ENCODE assay signal across 8 cellular contexts in genomic region chr12:26114720-26115406, GRCh38. TPM values are rescaled to one million over a fixed set of nuclear protein-coding genes. Genes with fewer than 3 reads are reported as not detected.
DNase-seq lines count a peak whose midpoint lies in the region; ATAC-seq and TF ChIP-seq lines count a peak whose summit lies in the region.

No MANE protein-coding gene starts in this region.

- TF ChIP-seq CTCF in activated B cell treated with CpG ODN at 0.5 μM for 24 hours (IDR thresholded peaks at IDR 0.05) = no peak

- H3K9me3 ChIP-seq in skeletal muscle satellite cell (replicated peaks; ENCODE audit: low read length) = no peaks in the 10 kb centered on the region

- no peaks in the 10 kb centered on the region for H3K27me3 Mint-ChIP-seq in activated B cell treated with CpG ODN at 0.5 μM for 24 hours

- no peak for DNase-seq in H7
- DNase-seq in activated B cell treated with CpG ODN at 0.5 μM for 24 hours = no peak
- DNase-seq in globus pallidus (ENCODE audit: low spot score) = peak; percentile 35
- no peak for DNase-seq in DMS53 treated with DMSO at 0.1 percent for 48 hours (lab: John Stamatoyannopoulos, UW; ENCODE audit: unreplicated experiment)

- peak overlapping the region; percentile 86 for H3K9ac ChIP-seq in skeletal muscle satellite cell (ENCODE audit: low read depth, low read length)

- H3K4me3 Mint-ChIP-seq in activated B cell treated with CpG ODN at 0.5 μM for 24 hours = peak overlapping the region; percentile 78

- no peaks in the 10 kb centered on the region for H3K36me3 Mint-ChIP-seq in activated B cell treated with CpG ODN at 0.5 μM for 24 hours (ENCODE audit: low read depth)

- H3K27me3 ChIP-seq in H7 (ENCODE audit: control insufficient read depth, insufficient read depth, low read length) (peaks cover 16% of the 10 kb centered on the region), skeletal muscle satellite cell (ENCODE audit: control insufficient read depth, insufficient read depth, low read length) (no peaks in the 10 kb centered on the region)

- ATAC-seq in activated B cell treated with CpG ODN at 0.5 μM for 24 hours (ENCODE audit: low read depth) (no peak), HG03439 (IDR thresholded peaks at IDR 0.05; ENCODE audit: unreplicated experiment) (no peak), HG03432 (IDR thresholded peaks at IDR 0.05; ENCODE audit: unreplicated experiment) (no peak), GM19395 (IDR thresholded peaks at IDR 0.05; ENCODE audit: unreplicated experiment) (no peak)

- no peaks in the 10 kb centered on the region for H3K9me3 Mint-ChIP-seq in activated B cell treated with CpG ODN at 0.5 μM for 24 hours

- intact Hi-C loops in activated B cell treated with CpG ODN at 0.5 μM for 24 hours (cut with micrococcal nuclease) = loop anchor here (1.0 to 5.0 kb wide), 12 partner anchors 8 to 1216 kb away; partner anchors contain the start of genes FGFR1OP2, ITPR2, KRAS and TM7SF3

- POLR2A ChIA-PET in activated B cell treated with CpG ODN at 0.5 μM for 24 hours (lab: Charles Lee) = interaction anchor here (0.7 to 3.4 kb wide), 10 partner anchors 9 to 719 kb away, joined by 3 to 46 read pairs (median 5); partner anchors contain the start of genes BHLHE41, ITPR2 and SSPN

- H3K4me1 Mint-ChIP-seq in activated B cell treated with CpG ODN at 0.5 μM for 24 hours = peaks cover 66% of the 10 kb centered on the region

- H3K27ac Mint-ChIP-seq in activated B cell treated with CpG ODN at 0.5 μM for 24 hours = peak overlapping the region; percentile 92

- CTCF ChIA-PET in activated B cell treated with CpG ODN at 0.5 μM for 24 hours (lab: Charles Lee) = interaction anchor here (0.5 to 2.6 kb wide), 8 partner anchors 9 to 901 kb away, joined by 3 to 12 read pairs (median 4); no protein-coding TSS in a partner anchor

- H3K4me3 ChIP-seq in H7 (ENCODE audit: insufficient read depth, low read depth, low read length) (peak overlapping the region; percentile 57), skeletal muscle satellite cell (ENCODE audit: low read length) (peak overlapping the region; percentile 73)

- peaks cover 19% of the 10 kb centered on the region for H3K4me1 ChIP-seq in skeletal muscle satellite cell (ENCODE audit: control insufficient read depth, insufficient read depth, low read length)

- H3K36me3 ChIP-seq in H7 (replicated peaks; ENCODE audit: control insufficient read depth, insufficient read depth, low read length) = no peaks in the 10 kb centered on the region
- H3K36me3 ChIP-seq in skeletal muscle satellite cell (ENCODE audit: insufficient read depth, low read length) = no peaks in the 10 kb centered on the region

- H3K4me2 ChIP-seq in skeletal muscle satellite cell (ENCODE audit: low read length) = peak overlapping the region; percentile 79

RNA-seq across cellular contexts. Expression of gene BHLHE41, which starts 10.0 kb away (rescaled TPM):
- total RNA-seq in H7 (2014; rRNA removed; shearing (Covaris generic)) = 0.14 and 0.33 TPM in 2 replicates
- 34.5 and 40.5 TPM in 2 replicates for total RNA-seq in activated B cell treated with CpG ODN at 0.5 μM for 24 hours
- 1.5 and 2.2 TPM in 2 replicates for total RNA-seq in skeletal muscle satellite cell (2012; rRNA removed)

Comparison
In these comparisons a context has a peak if more than half of its experiments do, and no peak if none do; other contexts are left out.
1. RNA of gene BHLHE41, which starts 10.0 kb away (total RNA-seq): 34.5 to 40.5 TPM in activated B cell treated with CpG ODN at 0.5 μM for 24 hours; 0.14 to 0.33 TPM in H7; every median in the first group is over 10 times any median in the second.